ENCODE assay signal across 21 cellular contexts in genomic region chr22:48473202-48473601, GRCh38.
"Had no signal": no experiment of that assay in that cellular context is flagged by ENCODE, and none has a peak within 500 bp of the region (broad histone marks: within the 10 kb centered on the region; RNA-seq: fewer than 3 reads in every experiment).

No MANE protein-coding gene starts in this region.

- H3K36me3 ChIP-seq: SJCRH30 had no signal

- H3K9me3 ChIP-seq: SJCRH30 had no signal

- ATAC-seq: Panc1, PC-3, SK-N-SH treated with all-trans-retinoic acid at 6 μM for 48 hours had no signal

- H3K4me1 ChIP-seq: SJCRH30 had no signal

- DNase-seq: KBM-7, MV-4-11, NCI-H1048, NCI-H1105, NCI-H1417, NCI-H1436 treated with DMSO at 0.1 percent for 48 hours, NCI-H1694, NCI-H187 treated with DMSO at 0.1 percent for 48 hours, NCI-H2029 treated with DMSO at 0.1 percent for 48 hours, NCI-H2171 treated with DMSO at 0.1 percent for 48 hours, NCI-H345, NCI-H446 treated with DMSO at 0.1 percent for 48 hours, NCI-H524, NCI-H526 treated with DMSO at 0.1 percent for 48 hours, NCI-H774, PC-3, SHP77 treated with DMSO at 0.1 percent for 48 hours, SJCRH30 had no signal

- H3K27ac ChIP-seq: RWPE1, SJCRH30 had no signal

- H3K4me3 ChIP-seq: SJCRH30 had no signal
